9 cellular contexts compared by ENCODE assay signal in genomic region chr7:84701524-84702306, GRCh38.
DNase-seq lines count a peak whose midpoint lies in the region; ATAC-seq, FAIRE-seq and TF ChIP-seq lines count a peak whose summit lies in the region.
"Had no signal": no experiment of that assay in that cellular context is flagged by ENCODE, and none has a peak within 500 bp of the region (broad histone marks: within the 10 kb centered on the region; RNA-seq: fewer than 3 reads in every experiment).

No MANE protein-coding gene starts in this region.

- CTCF ChIA-PET in K562 (lab: Yijun Ruan, JAX; ENCODE audit: low intra/inter-chr PET ratio): no interaction called here

- intact Hi-C loops in K562 (cut with micrococcal nuclease): no loop called here

- H3K4me3 ChIP-seq in K562 (no peak overlapping the region), upper lobe of left lung (no peak overlapping the region)

- TF ChIP-seq RAD21 in Ishikawa (IDR thresholded peaks at IDR 0.05; ENCODE audit: low read depth): no peak; the same call in 1 of the 2 replicates
- no peak for TF ChIP-seq RAD21 in K562 (CRISPR knock-in tag; conservative IDR thresholded peaks at IDR 0.05 in 1 of 2, IDR thresholded peaks at IDR 0.05 in 1 of 2)

- no peak overlapping the region for H2AFZ ChIP-seq in K562 (ENCODE audit: low read depth, low read length)

- no TSS peak for BruUV-seq in K562 (replicated peaks; lab: Mats Ljungman, UMichigan)

- H3K36me3 ChIP-seq in K562 (ENCODE audit: control insufficient read depth, insufficient read depth, low read length) (no peaks in the 10 kb centered on the region), upper lobe of left lung (no peaks in the 10 kb centered on the region)

- peak; percentile 26 for FAIRE-seq in K562 (lab: Jason Lieb, UNC)

- no peaks in the 10 kb centered on the region for H3K79me2 ChIP-seq in K562 (ENCODE audit: control insufficient read depth, insufficient read depth, low read length)

- H3K27ac ChIP-seq in K562 (ENCODE audit: extremely low read depth, low read depth, low read length) (no peak overlapping the region), upper lobe of left lung (no peak overlapping the region)

- H3K4me3 Mint-ChIP-seq in T-helper 2 cell treated with Interferon-gamma antibody and Interleukin-4, amounts not matched to agents 5 μg/mL and 100 μg/mL, for 36 hours: no peak overlapping the region
- H3K4me3 Mint-ChIP-seq: activated naive CD4-positive, alpha-beta T cell treated with anti-CD3 and anti-CD28 coated beads, Interleukin-2, amount 50 U/mL, for 24 hours had no signal

- TF ChIP-seq EP300 in Ishikawa (IDR thresholded peaks at IDR 0.05; ENCODE audit: borderline replicate concordance) (peak; percentile 99), K562 (IDR thresholded peaks at IDR 0.05; ENCODE audit: low read length) (no peak), upper lobe of left lung (IDR thresholded peaks at IDR 0.05) (no peak)

- 46% methylated on average over 7 of the region's 7 CpGs for WGBS in K562 (ENCODE audit: insufficient coverage, low coverage, missing lambda C conversion rate)
- 73 to 74% methylated on average over 7 of the region's 7 CpGs for WGBS in upper lobe of left lung, 2 donors

- POLR2A ChIA-PET in K562 (lab: Yijun Ruan, JAX): no interaction called here

- no peak overlapping the region for H3K4me2 ChIP-seq in K562 (ENCODE audit: insufficient read depth, low read length)

- ATAC-seq in K562: peak; percentile 66
- no peak for ATAC-seq in GM21526 (IDR thresholded peaks at IDR 0.05; ENCODE audit: low FRiP score, unreplicated experiment)
- no peak for ATAC-seq in upper lobe of left lung (ENCODE audit: low FRiP score in 2 of 2)

- no peak overlapping the region for H3K27ac Mint-ChIP-seq in T-helper 2 cell treated with Interferon-gamma antibody and Interleukin-4, amounts not matched to agents 5 μg/mL and 100 μg/mL, for 36 hours
- H3K27ac Mint-ChIP-seq: activated naive CD4-positive, alpha-beta T cell treated with anti-CD3 and anti-CD28 coated beads, Interleukin-2, amount 50 U/mL, for 24 hours had no signal

- DNase-seq in AG20443 (ENCODE audit: low spot score) (peak; percentile 70), K562 (ENCODE audit: extremely low read depth in 1 of 4, low spot score in 3 of 4) (peak; percentile 9 to 28 (median 14)), kidney tubule cell (ENCODE audit: low spot score) (peak; percentile 87), upper lobe of left lung (no peak), CD1c-positive myeloid dendritic cell (ENCODE audit: extremely low spot score) (no peak)
- DNase-seq in T-helper 2 cell treated with Interferon-gamma antibody and Interleukin-4, amounts not matched to agents 5 μg/mL and 100 μg/mL, for 36 hours (ENCODE audit: low spot score): no peak

- TF ChIP-seq POLR2A in K562 (conservative IDR thresholded peaks at IDR 0.05): no peak
- no peak for TF ChIP-seq POLR2A in upper lobe of left lung (IDR thresholded peaks at IDR 0.05)

- H3K9me3 ChIP-seq in K562 (replicated peaks; ENCODE audit: control insufficient read depth, insufficient read depth, low read depth, low read length) (no peaks in the 10 kb centered on the region), upper lobe of left lung (no peaks in the 10 kb centered on the region)

- H3K9ac ChIP-seq in K562 (ENCODE audit: insufficient read depth in 1 of 2, low read depth in 2 of 2, low read length in 2 of 2): no peak overlapping the region

- in situ Hi-C loops in K562 (cut with MboI): no loop called here

- H3K9me1 ChIP-seq in K562 (ENCODE audit: control insufficient read depth, insufficient read depth, low read length): no peaks in the 10 kb centered on the region

- no peaks in the 10 kb centered on the region; a peak in 1 of 5 replicates for H3K4me1 ChIP-seq in K562 (replicated peaks in 1 of 2; ENCODE audit: control insufficient read depth in 2 of 2, insufficient read depth in 2 of 2, low read length in 2 of 2)
- no peaks in the 10 kb centered on the region for H3K4me1 ChIP-seq in upper lobe of left lung

- no peaks in the 10 kb centered on the region for H3K4me1 Mint-ChIP-seq in T-helper 2 cell treated with Interferon-gamma antibody and Interleukin-4, amounts not matched to agents 5 μg/mL and 100 μg/mL, for 36 hours (ENCODE audit: low read depth)
- H3K4me1 Mint-ChIP-seq: activated naive CD4-positive, alpha-beta T cell treated with anti-CD3 and anti-CD28 coated beads, Interleukin-2, amount 50 U/mL, for 24 hours had no signal

- no peak for TF ChIP-seq CTCF in K562 (IDR thresholded peaks at IDR 0.05 in 2 of 3, conservative IDR thresholded peaks at IDR 0.05 in 1 of 3; ENCODE audit: insufficient read depth in 2 of 3, low read depth in 1 of 3, low read length in 3 of 3)
- TF ChIP-seq CTCF in upper lobe of left lung (IDR thresholded peaks at IDR 0.05): no peak

- H4K20me1 ChIP-seq in K562 (replicated peaks; ENCODE audit: control insufficient read depth, insufficient read depth, low read length): no peaks in the 10 kb centered on the region

- H3K9me3 Mint-ChIP-seq in T-helper 2 cell treated with Interferon-gamma antibody and Interleukin-4, amounts not matched to agents 5 μg/mL and 100 μg/mL, for 36 hours: no peaks in the 10 kb centered on the region
- H3K9me3 Mint-ChIP-seq: activated naive CD4-positive, alpha-beta T cell treated with anti-CD3 and anti-CD28 coated beads, Interleukin-2, amount 50 U/mL, for 24 hours had no signal

- H3K27me3 Mint-ChIP-seq in T-helper 2 cell treated with Interferon-gamma antibody and Interleukin-4, amounts not matched to agents 5 μg/mL and 100 μg/mL, for 36 hours (ENCODE audit: low read depth): no peaks in the 10 kb centered on the region
- H3K27me3 Mint-ChIP-seq: activated naive CD4-positive, alpha-beta T cell treated with anti-CD3 and anti-CD28 coated beads, Interleukin-2, amount 50 U/mL, for 24 hours had no signal

- no peaks in the 10 kb centered on the region for H3K27me3 ChIP-seq in K562 (ENCODE audit: control insufficient read depth in 2 of 2, insufficient read depth in 2 of 2, low read length in 2 of 2)
- H3K27me3 ChIP-seq in upper lobe of left lung: no peaks in the 10 kb centered on the region

- H3K36me3 Mint-ChIP-seq in T-helper 2 cell treated with Interferon-gamma antibody and Interleukin-4, amounts not matched to agents 5 μg/mL and 100 μg/mL, for 36 hours (ENCODE audit: low read depth): no peaks in the 10 kb centered on the region
- H3K36me3 Mint-ChIP-seq: activated naive CD4-positive, alpha-beta T cell treated with anti-CD3 and anti-CD28 coated beads, Interleukin-2, amount 50 U/mL, for 24 hours had no signal

TF ChIP-seq in Ishikawa, 13 proteins besides CTCF, POLR2A, EP300 and RAD21 (continues in another document):
- peak; percentile 94 for TF ChIP-seq TEAD4 (IDR thresholded peaks at IDR 0.05)
- peak; percentile 99 for TF ChIP-seq TCF12 (IDR thresholded peaks at IDR 0.05; ENCODE audit: low read depth)
- TF ChIP-seq CREB1 (IDR thresholded peaks at IDR 0.05; ENCODE audit: low read depth): peak; percentile 57
- TF ChIP-seq NFIC (IDR thresholded peaks at IDR 0.05): peak; percentile 95
- TF ChIP-seq EGR1 (IDR thresholded peaks at IDR 0.05): no peak
- TF ChIP-seq USF1 (IDR thresholded peaks at IDR 0.05): no peak
- TF ChIP-seq YY1 (IDR thresholded peaks at IDR 0.05; ENCODE audit: low read depth): peak; percentile 28; the same call in 1 of the 2 replicates
- TF ChIP-seq ZBTB7A (IDR thresholded peaks at IDR 0.05; ENCODE audit: low read depth): no peak
- TF ChIP-seq CEBPB (IDR thresholded peaks at IDR 0.05): peak; percentile 58
- TF ChIP-seq MAX (IDR thresholded peaks at IDR 0.05): peak; percentile 58

TF ChIP-seq in K562, 482 proteins besides CTCF, POLR2A, EP300 and RAD21 (continues in another document):
- no peak for TF ChIP-seq PRPF4 (IDR thresholded peaks at IDR 0.05; ENCODE audit: insufficient read depth, low read depth, low read length, poor library complexity, severe bottlenecking)
- no peak for TF ChIP-seq HBP1 (CRISPR knock-in tag; IDR thresholded peaks at IDR 0.05)
- TF ChIP-seq BRF1 (IDR thresholded peaks at IDR 0.05; ENCODE audit: borderline replicate concordance, extremely low read depth, insufficient read length): no peak
- 0 out of 2 replicates have a peak, but pooled peaks have one; percentile 19 for TF ChIP-seq CREM (IDR thresholded peaks at IDR 0.05; ENCODE audit: low read depth)
- TF ChIP-seq CSDE1 (IDR thresholded peaks at IDR 0.05): no peak
- TF ChIP-seq SMARCA5 (IDR thresholded peaks at IDR 0.05): no peak
- peak; percentile 31 for TF ChIP-seq RFX1 (IDR thresholded peaks at IDR 0.05)
- TF ChIP-seq VEZF1 (CRISPR knock-in tag; IDR thresholded peaks at IDR 0.05): no peak
- peak; percentile 30; the same call in 1 of the 2 replicates for TF ChIP-seq JUND (IDR thresholded peaks at IDR 0.05; ENCODE audit: borderline replicate concordance, low read depth, low read length)
- peak; percentile 47; the same call in 2 of the 3 replicates for TF ChIP-seq JUND (tag; IDR thresholded peaks at IDR 0.05; ENCODE audit: borderline replicate concordance, low read depth, low read length)

Comparison
In these comparisons a context has a peak if more than half of its experiments do, and no peak if none do; other contexts are left out.
1. DNase-seq: peak in AG20443 (single experiment), K562 (4 of 4) and kidney tubule cell (single experiment); none in T-helper 2 cell treated with Interferon-gamma antibody and Interleukin-4, amounts not matched to agents 5 μg/mL and 100 μg/mL, for 36 hours (single experiment), upper lobe of left lung (0 of 2) and CD1c-positive myeloid dendritic cell (single experiment).